In the genomic region with DNA sequence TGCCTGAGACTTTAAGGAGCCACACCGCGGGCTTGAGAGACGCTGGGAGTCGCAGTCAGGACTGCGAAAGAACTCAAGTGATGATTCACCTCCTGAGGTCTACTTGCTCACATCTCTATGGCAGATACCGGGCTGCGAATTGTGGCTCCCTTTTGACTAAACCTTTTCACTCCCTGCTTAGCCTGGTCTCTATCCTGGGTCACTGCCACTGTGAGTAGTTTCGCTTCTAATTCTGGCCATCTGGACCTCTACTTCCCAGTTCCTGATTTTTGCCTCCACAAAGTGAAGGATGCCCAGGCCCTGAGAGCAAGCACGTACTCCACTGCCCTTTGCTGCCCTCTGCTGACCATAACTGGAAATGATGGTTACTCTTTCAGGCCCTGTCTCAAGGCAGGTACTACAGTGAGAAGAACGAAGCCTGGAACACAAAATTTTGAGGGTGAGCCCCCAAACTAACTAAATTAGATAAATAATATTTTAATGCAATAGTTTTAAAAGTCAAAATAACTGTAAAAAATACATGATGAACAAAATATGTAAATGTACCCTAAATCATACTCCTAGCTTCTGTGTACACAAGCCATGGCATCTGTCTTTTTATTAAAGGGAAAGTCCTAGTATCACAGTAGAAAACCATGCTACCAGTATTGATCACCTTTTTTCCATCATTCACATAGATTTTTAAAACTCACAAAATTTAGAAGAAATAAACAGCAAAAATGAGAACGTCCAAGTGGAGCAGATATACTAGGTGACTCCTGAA, we compare ENCODE assay signal across 8 cellular contexts. TPM values are rescaled to one million over a fixed set of nuclear protein-coding genes. Genes with fewer than 3 reads are reported as not detected.
DNase-seq lines count a peak whose midpoint lies in the region; ATAC-seq, FAIRE-seq and TF ChIP-seq lines count a peak whose summit lies in the region.

No MANE protein-coding gene starts in this region.

- FAIRE-seq in GM12891 (lab: Jason Lieb, UNC) (peak; percentile 96), astrocyte (lab: Jason Lieb, UNC) (peak; percentile 70)

- intact Hi-C loops in right cardiac atrium (cut with DNase I) = loop anchor here (5.0 to 10.0 kb wide), 7 partner anchors 355 to 735 kb away; partner anchors contain the start of gene PDE5A (in 3 of the 4)

- peak overlapping the region; percentile 33 for H3K27ac ChIP-seq in astrocyte (ENCODE audit: low read depth, low read length)
- no peak overlapping the region for H3K27ac ChIP-seq in right cardiac atrium (ENCODE audit: low read length)

- H3K79me2 ChIP-seq in astrocyte (ENCODE audit: insufficient read depth, low read length) = no peaks in the 10 kb centered on the region

- peak; percentile 86 for TF ChIP-seq CTCF in astrocyte (IDR thresholded peaks at IDR 0.05; ENCODE audit: insufficient read depth, low read depth, low read length)

- peaks cover 16% of the 10 kb centered on the region for H3K4me1 ChIP-seq in astrocyte (ENCODE audit: insufficient read depth, low read length)
- no peaks in the 10 kb centered on the region for H3K4me1 ChIP-seq in right cardiac atrium (ENCODE audit: control insufficient read depth, insufficient read depth, low read length)

- H3K4me3 Mint-ChIP-seq in T-helper 2 cell treated with Interferon-gamma antibody and Interleukin-4, amounts not matched to agents 5 μg/mL and 100 μg/mL, for 36 hours = peak overlapping the region; percentile 53
- no peak overlapping the region for H3K4me3 Mint-ChIP-seq in astrocyte (ENCODE audit: unreplicated experiment)

- DNase-seq in GM12891 (ENCODE audit: insufficient read length, low spot score) (no peak), NCI-H1048 (lab: John Stamatoyannopoulos, UW) (peak; percentile 4), astrocyte (ENCODE audit: low read depth) (peak; percentile 78), right cardiac atrium (peak; percentile 55 to 77 (median 63)), retina (peak; percentile 89), NCI-H774 (lab: John Stamatoyannopoulos, UW) (no peak)
- DNase-seq in T-helper 2 cell treated with Interferon-gamma antibody and Interleukin-4, amounts not matched to agents 5 μg/mL and 100 μg/mL, for 36 hours (ENCODE audit: low spot score) = peak; percentile 55

- no peak overlapping the region for H3K27ac Mint-ChIP-seq in T-helper 2 cell treated with Interferon-gamma antibody and Interleukin-4, amounts not matched to agents 5 μg/mL and 100 μg/mL, for 36 hours
- no peak overlapping the region for H3K27ac Mint-ChIP-seq in astrocyte (ENCODE audit: unreplicated experiment)

- TF ChIP-seq POLR2A in GM12891 (IDR thresholded peaks at IDR 0.05; ENCODE audit: low read depth, low read length) = no peak

- peak overlapping the region; percentile 85 for H3K4me2 ChIP-seq in astrocyte (ENCODE audit: low read length)

- peak overlapping the region; percentile 59 for H3K4me3 ChIP-seq in astrocyte (ENCODE audit: insufficient read depth, low read depth, low read length)
- no peak overlapping the region for H3K4me3 ChIP-seq in right cardiac atrium (ENCODE audit: low read length)

- no peaks in the 10 kb centered on the region for H3K9me3 Mint-ChIP-seq in T-helper 2 cell treated with Interferon-gamma antibody and Interleukin-4, amounts not matched to agents 5 μg/mL and 100 μg/mL, for 36 hours
- H3K9me3 Mint-ChIP-seq in astrocyte (ENCODE audit: unreplicated experiment) = no peaks in the 10 kb centered on the region

- H3K9ac ChIP-seq in astrocyte (ENCODE audit: low read length) = peak overlapping the region; percentile 65

- H3K9me3 ChIP-seq in astrocyte (ENCODE audit: insufficient read depth, low read depth, low read length) (no peaks in the 10 kb centered on the region), right cardiac atrium (ENCODE audit: control insufficient read depth, low read length) (no peaks in the 10 kb centered on the region)

- H3K27me3 ChIP-seq in astrocyte (ENCODE audit: insufficient read depth, low read length) (no peaks in the 10 kb centered on the region), right cardiac atrium (ENCODE audit: control insufficient read depth, insufficient read depth) (no peaks in the 10 kb centered on the region)

- peak overlapping the region; percentile 93 for H2AFZ ChIP-seq in astrocyte (ENCODE audit: low read depth, low read length)

- no peaks in the 10 kb centered on the region for H3K36me3 ChIP-seq in astrocyte (ENCODE audit: insufficient read depth, low read length)

- no peaks in the 10 kb centered on the region for H4K20me1 ChIP-seq in astrocyte (ENCODE audit: insufficient read depth, low read length)

- peaks cover 2% of the 10 kb centered on the region for H3K36me3 Mint-ChIP-seq in T-helper 2 cell treated with Interferon-gamma antibody and Interleukin-4, amounts not matched to agents 5 μg/mL and 100 μg/mL, for 36 hours (ENCODE audit: low read depth)
- no peaks in the 10 kb centered on the region for H3K36me3 Mint-ChIP-seq in astrocyte (ENCODE audit: low read depth, unreplicated experiment)

- H3K4me1 Mint-ChIP-seq in T-helper 2 cell treated with Interferon-gamma antibody and Interleukin-4, amounts not matched to agents 5 μg/mL and 100 μg/mL, for 36 hours (ENCODE audit: low read depth) = peaks cover 2% of the 10 kb centered on the region
- no peaks in the 10 kb centered on the region for H3K4me1 Mint-ChIP-seq in astrocyte (ENCODE audit: low read depth, unreplicated experiment)

- peak; percentile 86 for ATAC-seq in HG02588 (IDR thresholded peaks at IDR 0.05; ENCODE audit: unreplicated experiment)
- peak; percentile 88 to 94 for ATAC-seq in right cardiac atrium

- WGBS in right cardiac atrium = 36% methylated on average over 11 of the region's 11 CpGs

- H3K27me3 Mint-ChIP-seq in T-helper 2 cell treated with Interferon-gamma antibody and Interleukin-4, amounts not matched to agents 5 μg/mL and 100 μg/mL, for 36 hours (ENCODE audit: low read depth) = no peaks in the 10 kb centered on the region
- H3K27me3 Mint-ChIP-seq in astrocyte (ENCODE audit: low read depth, unreplicated experiment) = no peaks in the 10 kb centered on the region

TF ChIP-seq in GM12891, 5 proteins besides CTCF, POLR2A, EP300 and RAD21:
- TF ChIP-seq POLR2AphosphoS5 (IDR thresholded peaks at IDR 0.05; ENCODE audit: low read depth, low read length) (no peak), SPI1 (IDR thresholded peaks at IDR 0.05; ENCODE audit: low read depth, low read length) (peak; percentile 83)

RNA-seq across cellular contexts. Expression of gene MAD2L1, which starts 16.7 kb away (rescaled TPM):
- 72.7 TPM for polyA plus RNA-seq in GM12891 (2012; ENCODE audit: low read depth, missing spikeins)
- total RNA-seq in astrocyte = 9.0 and 10.0 TPM in 2 replicates
- total RNA-seq in right cardiac atrium = 1 to 10 TPM; 2.2 to 4.5 (median 3.2) TPM
- 2.8 TPM for polyA plus RNA-seq in right cardiac atrium

Comparison
In these comparisons a context has a peak if more than half of its experiments do, and no peak if none do; other contexts are left out.
1. DNase-seq: peak in NCI-H1048 (single experiment), T-helper 2 cell treated with Interferon-gamma antibody and Interleukin-4, amounts not matched to agents 5 μg/mL and 100 μg/mL, for 36 hours (single experiment), astrocyte (single experiment), right cardiac atrium (3 of 3) and retina (single experiment); none in GM12891 (single experiment) and NCI-H774 (single experiment).